In genomic region chr15:52019394-52020252, GRCh38 we compare ENCODE assay signal across 8 cellular contexts. TPM values are rescaled to one million over a fixed set of nuclear protein-coding genes. Genes with fewer than 3 reads are reported as not detected.
A peak's percentile ranks its signal among the peaks of the same experiment; 100 is the strongest.
DNase-seq lines count a peak whose midpoint lies in the region; ATAC-seq and TF ChIP-seq lines count a peak whose summit lies in the region.

No MANE protein-coding gene starts in this region.

- TF ChIP-seq CTCF in AG04449 (IDR thresholded peaks at IDR 0.05; ENCODE audit: insufficient read depth, low read length, missing control alignments) (no peak), endothelial cell (IDR thresholded peaks at IDR 0.05; ENCODE audit: unreplicated experiment) (no peak)

- H3K27me3 Mint-ChIP-seq in endothelial cell (ENCODE audit: unreplicated experiment): peaks cover 11% of the 10 kb centered on the region

- ATAC-seq in GM18517 (IDR thresholded peaks at IDR 0.05; ENCODE audit: unreplicated experiment): peak; percentile 46
- ATAC-seq in HG03039 (IDR thresholded peaks at IDR 0.05; ENCODE audit: unreplicated experiment): peak; percentile 52

- H3K4me3 Mint-ChIP-seq in endothelial cell (ENCODE audit: unreplicated experiment): peak overlapping the region; percentile 99

- H3K36me3 Mint-ChIP-seq in endothelial cell (ENCODE audit: low read depth, unreplicated experiment): peaks cover 10% of the 10 kb centered on the region

- POLR2A ChIA-PET in AG04449 (lab: Yijun Ruan, JAX): interaction anchor here (0.6 to 1.9 kb wide), 5 partner anchors 48 to 691 kb away, joined by 3 to 6 read pairs (median 3); partner anchors contain the start of gene LEO1

- H3K9me3 Mint-ChIP-seq in endothelial cell (ENCODE audit: unreplicated experiment): no peaks in the 10 kb centered on the region

- H3K4me3 ChIP-seq in AG04449 (ENCODE audit: low read depth, low read length): peak overlapping the region; percentile 66

- DNase-seq in AG04449 (ENCODE audit: low read depth, low spot score) (no peak), NCI-H748 treated with DMSO at 0.1 percent for 48 hours (lab: John Stamatoyannopoulos, UW) (peak; percentile 35), endothelial cell (ENCODE audit: low spot score) (peak; percentile 70), middle frontal gyrus (ENCODE audit: extremely low spot score, low spot score) (peak; percentile 63)
- DNase-seq in activated CD8-positive, alpha-beta memory T cell treated with anti-CD3 and anti-CD28 coated beads, Interleukin-2, amount 50 U/mL, for 24 hours (ENCODE audit: extremely low read depth): peak; percentile 37
- peak; percentile 59 for DNase-seq in stimulated activated CD8-positive, alpha-beta memory T cell treated with anti-CD3 and anti-CD28 coated beads, Interleukin-15, amount 100 ng/mL, for 48 hours (ENCODE audit: low read depth in 2 of 2)

- H3K4me1 Mint-ChIP-seq in endothelial cell (ENCODE audit: unreplicated experiment): peaks cover 37% of the 10 kb centered on the region

- H3K27ac Mint-ChIP-seq in endothelial cell (ENCODE audit: unreplicated experiment): peak overlapping the region; percentile 96

- CTCF ChIA-PET in AG04449 (lab: Yijun Ruan, JAX): interaction anchor here (0.8 to 1.7 kb wide), 5 partner anchors 13 to 208 kb away, joined by 3 to 10 read pairs (median 4); partner anchors contain the start of gene LEO1

RNA-seq across cellular contexts. Expression of gene MAPK6, which starts 0.6 kb away (rescaled TPM):
- 94.6 TPM for total RNA-seq in endothelial cell (ENCODE audit: unreplicated experiment)

RNA-seq across cellular contexts. Expression of gene LEO1, which starts 48.0 kb away (rescaled TPM):
- 25.5 TPM for total RNA-seq in endothelial cell (ENCODE audit: unreplicated experiment)
